In the genomic region with DNA sequence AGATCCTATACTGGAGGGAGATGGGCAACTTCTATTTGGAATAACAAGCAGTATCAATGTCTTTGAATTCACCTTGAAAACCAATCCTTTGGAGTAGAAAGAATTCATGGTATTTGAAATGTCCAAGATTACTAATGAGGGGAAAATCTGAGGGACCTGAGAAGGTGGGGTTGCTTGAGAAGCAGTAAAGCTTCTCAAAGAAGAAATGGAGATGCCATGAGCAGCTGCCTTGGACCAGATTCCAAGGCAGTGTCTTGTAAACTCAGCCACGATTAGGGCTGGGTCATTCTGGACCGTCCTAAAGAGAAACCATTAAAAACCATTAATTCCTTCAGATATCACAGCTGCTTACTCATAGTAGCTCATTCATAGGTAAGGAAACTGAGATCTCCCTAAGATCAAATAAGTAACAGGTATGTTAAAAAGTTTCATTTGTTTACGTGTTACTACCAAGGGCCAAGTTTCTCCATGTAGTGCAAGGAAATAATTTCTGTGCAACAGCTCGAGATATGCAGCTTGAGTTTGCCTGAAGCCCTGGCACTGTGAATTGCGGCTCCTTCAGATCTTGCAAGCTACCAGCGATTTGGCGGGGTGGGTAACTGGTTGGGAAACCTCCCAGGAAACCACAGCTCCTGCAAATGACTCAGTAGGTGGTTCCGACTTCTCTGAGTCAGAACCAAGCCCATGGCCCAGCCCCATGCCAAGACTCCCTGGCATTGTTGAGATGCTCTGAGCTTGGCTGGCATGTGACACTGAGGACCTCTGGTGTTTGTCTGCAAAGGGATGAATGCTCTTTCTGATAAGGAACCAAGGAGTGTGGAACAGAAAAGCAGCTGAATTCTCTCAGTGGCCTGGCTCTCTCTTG, we compare ENCODE assay signal across 8 cellular contexts.
DNase-seq lines count a peak whose midpoint lies in the region; TF ChIP-seq lines count a peak whose summit lies in the region.

No MANE protein-coding gene starts in this region.

- no peak overlapping the region for H3K9ac ChIP-seq in colonic mucosa (ENCODE audit: low read depth in 2 of 2, low read length in 2 of 2)

- H3K9me3 ChIP-seq in colonic mucosa: no peaks in the 10 kb centered on the region

- DNase-seq in HPDE6-E6E7 (ENCODE audit: extremely low spot score) (peak; percentile 95), epithelial cell of proximal tubule (ENCODE audit: low read depth) (peak; percentile 76), SHP77 treated with DMSO at 0.1 percent for 48 hours (lab: John Stamatoyannopoulos, UW) (no peak), NCI-H1417 treated with DMSO at 0.1 percent for 48 hours (lab: John Stamatoyannopoulos, UW) (no peak), NCI-H2227 treated with DMSO at 0.1 percent for 48 hours (lab: John Stamatoyannopoulos, UW) (no peak), colonic mucosa (no peak)
- DNase-seq in activated CD4-positive, alpha-beta T cell treated with anti-CD3 and anti-CD28 coated beads, Interleukin-2, amount 50 U/mL, for 48 hours: peak; percentile 69 to 80
- DNase-seq in stimulated activated CD4-positive, alpha-beta T cell treated with anti-CD3 and anti-CD28 coated beads, Interleukin-15, amount 100 ng/mL, for 24 hours: peak; percentile 77

- H3K4me3 ChIP-seq in epithelial cell of proximal tubule (ENCODE audit: low read depth, low read length): no peak overlapping the region
- H3K4me3 ChIP-seq in colonic mucosa: no peak overlapping the region

- TF ChIP-seq CTCF in epithelial cell of proximal tubule (conservative IDR thresholded peaks at IDR 0.05; ENCODE audit: low read depth, low read length) (peak; percentile 75), colonic mucosa (IDR thresholded peaks at IDR 0.05) (no peak)

- H3K4me1 ChIP-seq in colonic mucosa: no peaks in the 10 kb centered on the region

- H3K36me3 ChIP-seq in colonic mucosa: no peaks in the 10 kb centered on the region

- H3K27me3 ChIP-seq in colonic mucosa: no peaks in the 10 kb centered on the region

- intact Hi-C loops in colonic mucosa (cut with DNase I): no loop called here

- H3K27ac ChIP-seq in colonic mucosa: no peak overlapping the region

Comparison
In these comparisons a context has a peak if more than half of its experiments do, and no peak if none do; other contexts are left out.
1. DNase-seq: peak in HPDE6-E6E7 (single experiment), activated CD4-positive, alpha-beta T cell treated with anti-CD3 and anti-CD28 coated beads, Interleukin-2, amount 50 U/mL, for 48 hours (2 of 2), epithelial cell of proximal tubule (single experiment) and stimulated activated CD4-positive, alpha-beta T cell treated with anti-CD3 and anti-CD28 coated beads, Interleukin-15, amount 100 ng/mL, for 24 hours (single experiment); none in SHP77 treated with DMSO at 0.1 percent for 48 hours (single experiment), NCI-H1417 treated with DMSO at 0.1 percent for 48 hours (single experiment), NCI-H2227 treated with DMSO at 0.1 percent for 48 hours (single experiment) and colonic mucosa (single experiment).